Comparison of ENCODE assay signal across 3 cellular contexts in the genomic region with DNA sequence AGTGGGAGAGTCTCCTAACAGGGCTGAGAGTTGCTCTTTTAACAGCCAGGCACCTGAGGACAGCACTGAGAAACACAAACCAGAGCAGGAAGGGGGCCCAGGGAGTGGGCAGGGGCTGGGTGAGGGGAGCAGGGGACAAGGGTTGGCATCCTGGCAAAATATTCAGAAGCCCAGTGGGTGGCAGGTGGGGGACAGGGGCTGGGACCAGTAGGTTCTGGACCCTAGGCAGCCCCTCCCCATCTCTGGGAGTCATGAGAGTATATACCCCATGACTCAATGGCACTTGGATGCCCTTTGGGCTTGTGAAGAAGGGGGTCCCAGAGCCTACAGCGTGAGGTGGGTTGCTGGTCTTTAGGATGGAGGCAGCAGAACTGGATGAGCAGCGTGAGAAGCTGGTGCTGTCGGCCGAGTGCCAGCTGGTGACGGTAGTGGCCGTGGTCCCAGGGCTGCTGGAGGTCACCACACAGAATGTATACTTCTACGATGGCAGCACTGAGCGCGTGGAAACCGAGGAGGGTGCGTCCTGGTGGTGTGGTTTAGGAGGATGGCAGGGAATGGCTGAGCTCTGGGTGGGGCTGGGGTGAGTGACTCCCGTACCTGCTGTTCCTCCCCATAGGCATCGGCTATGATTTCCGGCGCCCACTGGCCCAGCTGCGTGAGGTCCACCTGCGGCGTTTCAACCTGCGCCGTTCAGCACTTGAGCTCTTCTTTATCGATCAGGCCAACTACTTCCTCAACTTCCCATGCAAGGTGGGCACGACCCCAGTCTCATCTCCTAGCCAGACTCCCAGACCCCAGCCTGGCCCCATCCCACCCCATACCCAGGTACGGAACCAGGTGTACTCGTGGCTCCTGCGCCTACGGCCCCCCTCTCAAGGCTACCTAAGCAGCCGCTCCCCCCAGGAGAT.
TF ChIP-seq lines count a peak whose summit lies in the region.

No MANE protein-coding gene starts in this region.

TF ChIP-seq in SK-N-SH, 30 proteins besides CTCF, POLR2A, EP300 and RAD21:
- TF ChIP-seq RXRA (IDR thresholded peaks at IDR 0.05; ENCODE audit: borderline replicate concordance, low read depth), result no peak
- TF ChIP-seq POLR2AphosphoS5 (IDR thresholded peaks at IDR 0.05; ENCODE audit: low read depth, low read length), result no peak
- TF ChIP-seq RFX5 (IDR thresholded peaks at IDR 0.05; ENCODE audit: low read length), result no peak
- no peak for TF ChIP-seq CHD2 (IDR thresholded peaks at IDR 0.05; ENCODE audit: low read length, partially characterized antibody)
- TF ChIP-seq TEAD4 (IDR thresholded peaks at IDR 0.05; ENCODE audit: borderline replicate concordance, insufficient read depth), result no peak
- TF ChIP-seq NFIC (IDR thresholded peaks at IDR 0.05; ENCODE audit: borderline replicate concordance), result no peak
- TF ChIP-seq GATA2 (CRISPR knock-in tag; IDR thresholded peaks at IDR 0.05), result no peak

TF ChIP-seq in SK-N-SH treated with all-trans-retinoic acid at 6 μM for 48 hours, 23 proteins besides CTCF, POLR2A, EP300 and RAD21:
- TF ChIP-seq TCF4 (CRISPR knock-in tag; IDR thresholded peaks at IDR 0.05; ENCODE audit: borderline replicate concordance), result no peak
- TF ChIP-seq PPARA (CRISPR knock-in tag; IDR thresholded peaks at IDR 0.05; ENCODE audit: borderline replicate concordance), result no peak
- TF ChIP-seq ZFP30 (CRISPR knock-in tag; IDR thresholded peaks at IDR 0.05), result no peak
- no peak for TF ChIP-seq ZNF565 (CRISPR knock-in tag; conservative IDR thresholded peaks at IDR 0.05; ENCODE audit: low read depth)
- TF ChIP-seq TOX (CRISPR knock-in tag; IDR thresholded peaks at IDR 0.05; ENCODE audit: borderline replicate concordance), result no peak
- TF ChIP-seq ZNF70 (CRISPR knock-in tag; IDR thresholded peaks at IDR 0.05), result no peak
- TF ChIP-seq, protein P1, sequence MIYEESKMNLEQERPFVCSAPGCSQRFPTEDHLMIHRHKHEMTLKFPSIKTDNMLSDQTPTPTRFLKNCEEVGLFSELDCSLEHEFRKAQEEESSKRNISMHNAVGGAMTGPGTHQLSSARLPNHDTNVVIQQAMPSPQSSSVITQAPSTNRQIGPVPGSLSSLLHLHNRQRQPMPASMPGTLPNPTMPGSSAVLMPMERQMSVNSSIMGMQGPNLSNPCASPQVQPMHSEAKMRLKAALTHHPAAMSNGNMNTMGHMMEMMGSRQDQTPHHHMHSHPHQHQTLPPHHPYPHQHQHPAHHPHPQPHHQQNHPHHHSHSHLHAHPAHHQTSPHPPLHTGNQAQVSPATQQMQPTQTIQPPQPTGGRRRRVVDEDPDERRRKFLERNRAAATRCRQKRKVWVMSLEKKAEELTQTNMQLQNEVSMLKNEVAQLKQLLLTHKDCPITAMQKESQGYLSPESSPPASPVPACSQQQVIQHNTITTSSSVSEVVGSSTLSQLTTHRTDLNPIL (CRISPR knock-in tag; IDR thresholded peaks at IDR 0.05; ENCODE audit: low read depth), result no peak
- TF ChIP-seq SNAI2 (CRISPR knock-in tag; IDR thresholded peaks at IDR 0.05), result no peak
TF ChIP-seq in SK-N-SH treated with all-trans-retinoic acid at 6 μM for 48 hours: peak in this region for 0.

TF ChIP-seq in HepG2, 621 proteins besides CTCF, POLR2A, EP300 and RAD21:
- TF ChIP-seq DNMT1 (CRISPR knock-in tag; IDR thresholded peaks at IDR 0.05), result no peak
- TF ChIP-seq, protein P2, sequence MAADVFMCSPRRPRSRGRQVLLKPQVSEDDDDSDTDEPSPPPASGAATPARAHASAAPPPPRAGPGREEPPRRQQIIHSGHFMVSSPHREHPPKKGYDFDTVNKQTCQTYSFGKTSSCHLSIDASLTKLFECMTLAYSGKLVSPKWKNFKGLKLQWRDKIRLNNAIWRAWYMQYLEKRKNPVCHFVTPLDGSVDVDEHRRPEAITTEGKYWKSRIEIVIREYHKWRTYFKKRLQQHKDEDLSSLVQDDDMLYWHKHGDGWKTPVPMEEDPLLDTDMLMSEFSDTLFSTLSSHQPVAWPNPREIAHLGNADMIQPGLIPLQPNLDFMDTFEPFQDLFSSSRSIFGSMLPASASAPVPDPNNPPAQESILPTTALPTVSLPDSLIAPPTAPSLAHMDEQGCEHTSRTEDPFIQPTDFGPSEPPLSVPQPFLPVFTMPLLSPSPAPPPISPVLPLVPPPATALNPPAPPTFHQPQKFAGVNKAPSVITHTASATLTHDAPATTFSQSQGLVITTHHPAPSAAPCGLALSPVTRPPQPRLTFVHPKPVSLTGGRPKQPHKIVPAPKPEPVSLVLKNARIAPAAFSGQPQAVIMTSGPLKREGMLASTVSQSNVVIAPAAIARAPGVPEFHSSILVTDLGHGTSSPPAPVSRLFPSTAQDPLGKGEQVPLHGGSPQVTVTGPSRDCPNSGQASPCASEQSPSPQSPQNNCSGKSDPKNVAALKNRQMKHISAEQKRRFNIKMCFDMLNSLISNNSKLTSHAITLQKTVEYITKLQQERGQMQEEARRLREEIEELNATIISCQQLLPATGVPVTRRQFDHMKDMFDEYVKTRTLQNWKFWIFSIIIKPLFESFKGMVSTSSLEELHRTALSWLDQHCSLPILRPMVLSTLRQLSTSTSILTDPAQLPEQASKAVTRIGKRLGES (CRISPR knock-in tag; IDR thresholded peaks at IDR 0.05; ENCODE audit: borderline replicate concordance), result no peak
- no peak for TF ChIP-seq RCOR2 (CRISPR knock-in tag; IDR thresholded peaks at IDR 0.05)
